Comparison of ENCODE assay signal across 2 cellular contexts in the genomic region with DNA sequence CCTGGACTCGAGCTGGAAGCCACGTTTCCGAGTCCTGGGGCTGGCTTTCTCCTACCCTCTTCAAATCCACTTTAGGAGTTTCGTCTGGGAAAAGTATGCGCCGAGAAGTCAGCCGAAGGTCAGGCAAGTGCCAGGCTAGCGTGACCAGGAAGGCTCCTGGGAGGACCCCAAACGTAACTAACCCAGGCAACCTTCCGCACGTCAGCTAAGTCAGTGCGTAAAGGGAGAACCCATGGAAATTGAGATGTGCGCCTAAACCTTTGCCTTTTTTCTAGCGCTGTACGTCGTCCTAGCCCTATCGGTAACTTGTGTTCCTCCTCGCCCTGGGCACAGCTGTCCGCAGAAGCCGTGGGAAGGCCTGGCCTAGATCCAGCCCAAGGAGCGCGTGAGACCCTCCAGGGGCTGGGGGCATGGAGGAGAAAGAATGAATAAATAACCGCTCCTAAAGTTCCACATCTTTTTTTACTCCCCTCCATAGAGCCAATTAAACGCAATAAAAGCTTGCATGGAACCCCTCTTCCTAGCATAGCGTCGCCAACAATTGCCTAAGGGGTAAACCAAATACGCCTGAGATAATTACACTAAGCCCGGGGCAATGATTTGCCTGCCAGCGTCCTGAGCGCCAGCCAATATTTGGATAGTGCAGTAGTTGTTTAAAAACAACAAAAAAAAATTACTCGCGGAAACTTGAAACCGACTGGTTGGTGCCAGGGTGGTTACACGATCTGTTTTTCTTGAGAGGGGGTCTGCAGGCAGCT.
TF ChIP-seq lines count a peak whose summit lies in the region.

No MANE protein-coding gene starts in this region.

TF ChIP-seq in SK-N-SH, 30 proteins besides CTCF, POLR2A, EP300 and RAD21:
- TF ChIP-seq REST (IDR thresholded peaks at IDR 0.05; ENCODE audit: low read depth, low read length) (no peak), FOSL2 (IDR thresholded peaks at IDR 0.05; ENCODE audit: borderline replicate concordance, low read depth) (no peak), NRF1 (IDR thresholded peaks at IDR 0.05; ENCODE audit: low read depth, low read length) (no peak), RXRA (IDR thresholded peaks at IDR 0.05; ENCODE audit: borderline replicate concordance, low read depth) (no peak), JUND (IDR thresholded peaks at IDR 0.05) (no peak), TAF1 (IDR thresholded peaks at IDR 0.05; ENCODE audit: borderline replicate concordance, low read depth, low read length) (no peak), GATA2 (CRISPR knock-in tag; IDR thresholded peaks at IDR 0.05) (no peak), FOXM1 (IDR thresholded peaks at IDR 0.05; ENCODE audit: low read depth) (no peak), YY1 (IDR thresholded peaks at IDR 0.05; ENCODE audit: low read depth) (no peak), RCOR1 (IDR thresholded peaks at IDR 0.05; ENCODE audit: low read length) (no peak), FOXJ3 (CRISPR knock-in tag; IDR thresholded peaks at IDR 0.05) (no peak), SIN3A (IDR thresholded peaks at IDR 0.05; ENCODE audit: borderline replicate concordance, low read depth, low read length) (no peak), RFX5 (IDR thresholded peaks at IDR 0.05; ENCODE audit: low read length) (no peak)
- TF ChIP-seq, protein P1, sequence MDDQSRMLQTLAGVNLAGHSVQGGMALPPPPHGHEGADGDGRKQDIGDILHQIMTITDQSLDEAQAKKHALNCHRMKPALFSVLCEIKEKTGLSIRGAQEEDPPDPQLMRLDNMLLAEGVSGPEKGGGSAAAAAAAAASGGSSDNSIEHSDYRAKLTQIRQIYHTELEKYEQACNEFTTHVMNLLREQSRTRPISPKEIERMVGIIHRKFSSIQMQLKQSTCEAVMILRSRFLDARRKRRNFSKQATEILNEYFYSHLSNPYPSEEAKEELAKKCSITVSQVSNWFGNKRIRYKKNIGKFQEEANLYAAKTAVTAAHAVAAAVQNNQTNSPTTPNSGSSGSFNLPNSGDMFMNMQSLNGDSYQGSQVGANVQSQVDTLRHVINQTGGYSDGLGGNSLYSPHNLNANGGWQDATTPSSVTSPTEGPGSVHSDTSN (IDR thresholded peaks at IDR 0.05) = no peak
TF ChIP-seq in SK-N-SH: peak in this region for 0.

TF ChIP-seq in SK-N-SH treated with all-trans-retinoic acid at 6 μM for 48 hours, 23 proteins besides CTCF, POLR2A, EP300 and RAD21 (continued from another document):
- TF ChIP-seq TSHZ2 (CRISPR knock-in tag; IDR thresholded peaks at IDR 0.05) (no peak), ZFP30 (CRISPR knock-in tag; IDR thresholded peaks at IDR 0.05) (no peak), CREB5 (CRISPR knock-in tag; IDR thresholded peaks at IDR 0.05; ENCODE audit: low read depth) (no peak)
